ENCODE assay signal across 1 cellular context in the genomic region with DNA sequence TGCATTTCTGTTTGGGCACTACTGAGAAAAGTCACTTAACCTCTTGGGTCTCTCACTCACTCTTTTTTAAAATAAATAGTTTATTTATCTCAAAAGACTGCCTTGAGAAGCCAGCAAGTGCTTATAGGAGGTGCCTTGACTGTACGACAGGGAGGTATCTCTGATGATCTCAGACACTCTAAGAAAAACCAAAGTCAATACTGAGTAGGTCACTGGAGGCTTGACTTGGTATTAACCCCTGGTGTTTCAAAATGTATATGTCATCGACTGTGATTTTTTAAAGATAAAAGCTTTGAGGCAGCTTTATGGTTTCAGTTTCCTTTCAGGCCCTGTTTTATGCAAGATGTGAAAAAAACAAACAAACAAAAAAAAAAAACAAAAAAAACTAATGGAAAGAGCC.
TF ChIP-seq lines count a peak whose summit lies in the region.

No MANE protein-coding gene starts in this region.

TF ChIP-seq in GM12878, 131 proteins besides CTCF, POLR2A, EP300 and RAD21 (continued from another document):
- TF ChIP-seq, protein P1, sequence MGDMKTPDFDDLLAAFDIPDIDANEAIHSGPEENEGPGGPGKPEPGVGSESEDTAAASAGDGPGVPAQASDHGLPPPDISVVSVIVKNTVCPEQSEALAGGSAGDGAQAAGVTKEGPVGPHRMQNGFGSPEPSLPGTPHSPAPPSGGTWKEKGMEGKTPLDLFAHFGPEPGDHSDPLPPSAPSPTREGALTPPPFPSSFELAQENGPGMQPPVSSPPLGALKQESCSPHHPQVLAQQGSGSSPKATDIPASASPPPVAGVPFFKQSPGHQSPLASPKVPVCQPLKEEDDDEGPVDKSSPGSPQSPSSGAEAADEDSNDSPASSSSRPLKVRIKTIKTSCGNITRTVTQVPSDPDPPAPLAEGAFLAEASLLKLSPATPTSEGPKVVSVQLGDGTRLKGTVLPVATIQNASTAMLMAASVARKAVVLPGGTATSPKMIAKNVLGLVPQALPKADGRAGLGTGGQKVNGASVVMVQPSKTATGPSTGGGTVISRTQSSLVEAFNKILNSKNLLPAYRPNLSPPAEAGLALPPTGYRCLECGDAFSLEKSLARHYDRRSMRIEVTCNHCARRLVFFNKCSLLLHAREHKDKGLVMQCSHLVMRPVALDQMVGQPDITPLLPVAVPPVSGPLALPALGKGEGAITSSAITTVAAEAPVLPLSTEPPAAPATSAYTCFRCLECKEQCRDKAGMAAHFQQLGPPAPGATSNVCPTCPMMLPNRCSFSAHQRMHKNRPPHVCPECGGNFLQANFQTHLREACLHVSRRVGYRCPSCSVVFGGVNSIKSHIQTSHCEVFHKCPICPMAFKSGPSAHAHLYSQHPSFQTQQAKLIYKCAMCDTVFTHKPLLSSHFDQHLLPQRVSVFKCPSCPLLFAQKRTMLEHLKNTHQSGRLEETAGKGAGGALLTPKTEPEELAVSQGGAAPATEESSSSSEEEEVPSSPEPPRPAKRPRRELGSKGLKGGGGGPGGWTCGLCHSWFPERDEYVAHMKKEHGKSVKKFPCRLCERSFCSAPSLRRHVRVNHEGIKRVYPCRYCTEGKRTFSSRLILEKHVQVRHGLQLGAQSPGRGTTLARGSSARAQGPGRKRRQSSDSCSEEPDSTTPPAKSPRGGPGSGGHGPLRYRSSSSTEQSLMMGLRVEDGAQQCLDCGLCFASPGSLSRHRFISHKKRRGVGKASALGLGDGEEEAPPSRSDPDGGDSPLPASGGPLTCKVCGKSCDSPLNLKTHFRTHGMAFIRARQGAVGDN (IDR thresholded peaks at IDR 0.05): no peak
- TF ChIP-seq RUNX3 (IDR thresholded peaks at IDR 0.05; ENCODE audit: low read length): peak; percentile 50; the same call in 1 of the 2 replicates
- TF ChIP-seq SPI1 (IDR thresholded peaks at IDR 0.05; ENCODE audit: borderline replicate concordance, insufficient read depth, low read depth, low read length): no peak
- TF ChIP-seq POLR2AphosphoS5 (IDR thresholded peaks at IDR 0.05; ENCODE audit: low read length): no peak
- TF ChIP-seq, protein P2, sequence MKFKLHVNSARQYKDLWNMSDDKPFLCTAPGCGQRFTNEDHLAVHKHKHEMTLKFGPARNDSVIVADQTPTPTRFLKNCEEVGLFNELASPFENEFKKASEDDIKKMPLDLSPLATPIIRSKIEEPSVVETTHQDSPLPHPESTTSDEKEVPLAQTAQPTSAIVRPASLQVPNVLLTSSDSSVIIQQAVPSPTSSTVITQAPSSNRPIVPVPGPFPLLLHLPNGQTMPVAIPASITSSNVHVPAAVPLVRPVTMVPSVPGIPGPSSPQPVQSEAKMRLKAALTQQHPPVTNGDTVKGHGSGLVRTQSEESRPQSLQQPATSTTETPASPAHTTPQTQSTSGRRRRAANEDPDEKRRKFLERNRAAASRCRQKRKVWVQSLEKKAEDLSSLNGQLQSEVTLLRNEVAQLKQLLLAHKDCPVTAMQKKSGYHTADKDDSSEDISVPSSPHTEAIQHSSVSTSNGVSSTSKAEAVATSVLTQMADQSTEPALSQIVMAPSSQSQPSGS (IDR thresholded peaks at IDR 0.05; ENCODE audit: low read length): peak; percentile 69; the same call in 1 of the 2 replicates
- TF ChIP-seq ELK1 (IDR thresholded peaks at IDR 0.05; ENCODE audit: low read depth, low read length): no peak
